ENCODE assay signal across 2 cellular contexts in the genomic region with DNA sequence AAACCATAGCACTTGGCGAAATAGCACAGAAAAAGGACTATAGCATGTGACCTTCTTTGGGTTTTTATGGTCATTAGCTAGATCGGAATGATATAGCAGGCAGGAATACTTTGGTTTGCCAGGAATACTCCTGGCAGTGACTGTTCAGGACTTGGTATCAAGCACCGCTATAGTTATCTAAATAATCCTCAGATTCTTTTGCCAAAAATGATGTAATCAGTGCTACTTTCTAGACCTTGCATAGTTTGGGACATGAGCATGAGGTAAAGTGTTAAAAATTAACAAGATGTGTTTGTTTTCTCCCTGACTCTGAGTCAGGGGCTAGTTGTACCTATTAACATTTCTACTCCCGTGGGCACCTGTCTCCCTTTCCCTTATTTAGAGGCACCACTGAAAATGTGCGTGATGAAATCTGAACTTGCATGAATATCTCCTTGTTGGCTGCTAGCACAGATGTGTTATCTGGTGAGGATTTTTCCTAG.
A peak's percentile ranks its signal among the peaks of the same experiment; 100 is the strongest.
TF ChIP-seq lines count a peak whose summit lies in the region.

No MANE protein-coding gene starts in this region.

TF ChIP-seq in IMR-90, 13 proteins besides CTCF, POLR2A, EP300 and RAD21:
- TF ChIP-seq, protein P1, sequence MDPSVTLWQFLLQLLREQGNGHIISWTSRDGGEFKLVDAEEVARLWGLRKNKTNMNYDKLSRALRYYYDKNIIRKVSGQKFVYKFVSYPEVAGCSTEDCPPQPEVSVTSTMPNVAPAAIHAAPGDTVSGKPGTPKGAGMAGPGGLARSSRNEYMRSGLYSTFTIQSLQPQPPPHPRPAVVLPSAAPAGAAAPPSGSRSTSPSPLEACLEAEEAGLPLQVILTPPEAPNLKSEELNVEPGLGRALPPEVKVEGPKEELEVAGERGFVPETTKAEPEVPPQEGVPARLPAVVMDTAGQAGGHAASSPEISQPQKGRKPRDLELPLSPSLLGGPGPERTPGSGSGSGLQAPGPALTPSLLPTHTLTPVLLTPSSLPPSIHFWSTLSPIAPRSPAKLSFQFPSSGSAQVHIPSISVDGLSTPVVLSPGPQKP (IDR thresholded peaks at IDR 0.05; ENCODE audit: borderline replicate concordance, low read depth, low read length): no peak
- TF ChIP-seq RFX5 (IDR thresholded peaks at IDR 0.05; ENCODE audit: low read depth, low read length) (no peak), BHLHE40 (IDR thresholded peaks at IDR 0.05; ENCODE audit: low read depth, low read length) (no peak), NFE2L2 (IDR thresholded peaks at IDR 0.05; ENCODE audit: low read depth, low read length) (no peak), CHD1 (IDR thresholded peaks at IDR 0.05; ENCODE audit: low read depth, low read length) (no peak), MXI1 (IDR thresholded peaks at IDR 0.05; ENCODE audit: borderline replicate concordance, low read depth, low read length) (no peak), FOS (IDR thresholded peaks at IDR 0.05; ENCODE audit: low read depth, low read length) (no peak), CEBPB (IDR thresholded peaks at IDR 0.05; ENCODE audit: low read depth, low read length) (no peak), SMC3 (IDR thresholded peaks at IDR 0.05; ENCODE audit: low read depth, low read length) (no peak), RCOR1 (IDR thresholded peaks at IDR 0.05; ENCODE audit: insufficient replicate concordance, low read length) (no peak), MAFK (IDR thresholded peaks at IDR 0.05; ENCODE audit: low read depth, low read length) (no peak), MAZ (IDR thresholded peaks at IDR 0.05; ENCODE audit: borderline replicate concordance, low read depth, low read length) (no peak)
- TF ChIP-seq, protein P2, sequence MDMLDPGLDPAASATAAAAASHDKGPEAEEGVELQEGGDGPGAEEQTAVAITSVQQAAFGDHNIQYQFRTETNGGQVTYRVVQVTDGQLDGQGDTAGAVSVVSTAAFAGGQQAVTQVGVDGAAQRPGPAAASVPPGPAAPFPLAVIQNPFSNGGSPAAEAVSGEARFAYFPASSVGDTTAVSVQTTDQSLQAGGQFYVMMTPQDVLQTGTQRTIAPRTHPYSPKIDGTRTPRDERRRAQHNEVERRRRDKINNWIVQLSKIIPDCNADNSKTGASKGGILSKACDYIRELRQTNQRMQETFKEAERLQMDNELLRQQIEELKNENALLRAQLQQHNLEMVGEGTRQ (IDR thresholded peaks at IDR 0.05; ENCODE audit: low read depth, low read length): no peak

TF ChIP-seq in liver, 16 proteins besides CTCF, POLR2A, EP300 and RAD21:
- TF ChIP-seq SP1 (IDR thresholded peaks at IDR 0.05) (peak; percentile 55), JUND (IDR thresholded peaks at IDR 0.05) (peak; percentile 69 to 93), MAX (IDR thresholded peaks at IDR 0.05) (peak; percentile 50), EGR1 (IDR thresholded peaks at IDR 0.05; ENCODE audit: low read depth in 2 of 2) (no peak), HNF4G (IDR thresholded peaks at IDR 0.05) (no peak), RXRA (IDR thresholded peaks at IDR 0.05) (peak; percentile 35 to 81), FOXA1 (IDR thresholded peaks at IDR 0.05) (no peak), YY1 (IDR thresholded peaks at IDR 0.05) (peak; percentile 51), NR2F2 (IDR thresholded peaks at IDR 0.05) (no peak), FOXA2 (IDR thresholded peaks at IDR 0.05) (peak; percentile 34), TAF1 (conservative IDR thresholded peaks at IDR 0.05) (no peak), GABPA (IDR thresholded peaks at IDR 0.05 in 1 of 2, conservative IDR thresholded peaks at IDR 0.05 in 1 of 2) (no peak), HNF4A (conservative IDR thresholded peaks at IDR 0.05) (peak; percentile 54 to 72)
- TF ChIP-seq, protein P3, sequence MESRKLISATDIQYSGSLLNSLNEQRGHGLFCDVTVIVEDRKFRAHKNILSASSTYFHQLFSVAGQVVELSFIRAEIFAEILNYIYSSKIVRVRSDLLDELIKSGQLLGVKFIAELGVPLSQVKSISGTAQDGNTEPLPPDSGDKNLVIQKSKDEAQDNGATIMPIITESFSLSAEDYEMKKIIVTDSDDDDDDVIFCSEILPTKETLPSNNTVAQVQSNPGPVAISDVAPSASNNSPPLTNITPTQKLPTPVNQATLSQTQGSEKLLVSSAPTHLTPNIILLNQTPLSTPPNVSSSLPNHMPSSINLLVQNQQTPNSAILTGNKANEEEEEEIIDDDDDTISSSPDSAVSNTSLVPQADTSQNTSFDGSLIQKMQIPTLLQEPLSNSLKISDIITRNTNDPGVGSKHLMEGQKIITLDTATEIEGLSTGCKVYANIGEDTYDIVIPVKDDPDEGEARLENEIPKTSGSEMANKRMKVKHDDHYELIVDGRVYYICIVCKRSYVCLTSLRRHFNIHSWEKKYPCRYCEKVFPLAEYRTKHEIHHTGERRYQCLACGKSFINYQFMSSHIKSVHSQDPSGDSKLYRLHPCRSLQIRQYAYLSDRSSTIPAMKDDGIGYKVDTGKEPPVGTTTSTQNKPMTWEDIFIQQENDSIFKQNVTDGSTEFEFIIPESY (IDR thresholded peaks at IDR 0.05): peak; percentile 62
- TF ChIP-seq, protein P4, sequence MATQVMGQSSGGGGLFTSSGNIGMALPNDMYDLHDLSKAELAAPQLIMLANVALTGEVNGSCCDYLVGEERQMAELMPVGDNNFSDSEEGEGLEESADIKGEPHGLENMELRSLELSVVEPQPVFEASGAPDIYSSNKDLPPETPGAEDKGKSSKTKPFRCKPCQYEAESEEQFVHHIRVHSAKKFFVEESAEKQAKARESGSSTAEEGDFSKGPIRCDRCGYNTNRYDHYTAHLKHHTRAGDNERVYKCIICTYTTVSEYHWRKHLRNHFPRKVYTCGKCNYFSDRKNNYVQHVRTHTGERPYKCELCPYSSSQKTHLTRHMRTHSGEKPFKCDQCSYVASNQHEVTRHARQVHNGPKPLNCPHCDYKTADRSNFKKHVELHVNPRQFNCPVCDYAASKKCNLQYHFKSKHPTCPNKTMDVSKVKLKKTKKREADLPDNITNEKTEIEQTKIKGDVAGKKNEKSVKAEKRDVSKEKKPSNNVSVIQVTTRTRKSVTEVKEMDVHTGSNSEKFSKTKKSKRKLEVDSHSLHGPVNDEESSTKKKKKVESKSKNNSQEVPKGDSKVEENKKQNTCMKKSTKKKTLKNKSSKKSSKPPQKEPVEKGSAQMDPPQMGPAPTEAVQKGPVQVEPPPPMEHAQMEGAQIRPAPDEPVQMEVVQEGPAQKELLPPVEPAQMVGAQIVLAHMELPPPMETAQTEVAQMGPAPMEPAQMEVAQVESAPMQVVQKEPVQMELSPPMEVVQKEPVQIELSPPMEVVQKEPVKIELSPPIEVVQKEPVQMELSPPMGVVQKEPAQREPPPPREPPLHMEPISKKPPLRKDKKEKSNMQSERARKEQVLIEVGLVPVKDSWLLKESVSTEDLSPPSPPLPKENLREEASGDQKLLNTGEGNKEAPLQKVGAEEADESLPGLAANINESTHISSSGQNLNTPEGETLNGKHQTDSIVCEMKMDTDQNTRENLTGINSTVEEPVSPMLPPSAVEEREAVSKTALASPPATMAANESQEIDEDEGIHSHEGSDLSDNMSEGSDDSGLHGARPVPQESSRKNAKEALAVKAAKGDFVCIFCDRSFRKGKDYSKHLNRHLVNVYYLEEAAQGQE (IDR thresholded peaks at IDR 0.05): no peak
- TF ChIP-seq, protein P5, sequence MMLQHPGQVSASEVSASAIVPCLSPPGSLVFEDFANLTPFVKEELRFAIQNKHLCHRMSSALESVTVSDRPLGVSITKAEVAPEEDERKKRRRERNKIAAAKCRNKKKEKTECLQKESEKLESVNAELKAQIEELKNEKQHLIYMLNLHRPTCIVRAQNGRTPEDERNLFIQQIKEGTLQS (IDR thresholded peaks at IDR 0.05): peak; percentile 76
TF ChIP-seq in liver: peak in this region for 9.
